15 cellular contexts compared by ENCODE assay signal in genomic region chr1:165763442-165763841, GRCh38. TPM values are rescaled to one million over a fixed set of nuclear protein-coding genes. Genes with fewer than 3 reads are reported as not detected.
DNase-seq lines count a peak whose midpoint lies in the region; ATAC-seq lines count a peak whose summit lies in the region.
"Had no signal": no experiment of that assay in that cellular context is flagged by ENCODE, and none has a peak within 500 bp of the region (broad histone marks: within the 10 kb centered on the region; RNA-seq: fewer than 3 reads in every experiment).

No MANE protein-coding gene starts in this region.

- peaks cover 52% of the 10 kb centered on the region for H3K36me3 Mint-ChIP-seq in activated T-cell treated with anti-CD3 and anti-CD28 coated beads, Interleukin-2, amount 50 U/mL, for 4 hours (ENCODE audit: insufficient read depth)

- H3K9me3 Mint-ChIP-seq in activated T-cell treated with anti-CD3 and anti-CD28 coated beads, Interleukin-2, amount 50 U/mL, for 4 hours, result no peaks in the 10 kb centered on the region
- H3K9me3 Mint-ChIP-seq: CD4-positive, alpha-beta memory T cell; IgD-negative memory B cell had no signal

- ATAC-seq in HG02610 (IDR thresholded peaks at IDR 0.05; ENCODE audit: unreplicated experiment), result peak; percentile 43
- peak; percentile 74 to 78 for ATAC-seq in activated T-cell treated with anti-CD3 and anti-CD28 coated beads, Interleukin-2, amount 50 U/mL, for 4 hours

- H3K27me3 Mint-ChIP-seq in activated T-cell treated with anti-CD3 and anti-CD28 coated beads, Interleukin-2, amount 50 U/mL, for 4 hours (ENCODE audit: low read depth), result no peaks in the 10 kb centered on the region
- H3K27me3 Mint-ChIP-seq: CD4-positive, alpha-beta memory T cell; IgD-negative memory B cell had no signal

- no peak overlapping the region for H3K4me3 Mint-ChIP-seq in activated T-cell treated with anti-CD3 and anti-CD28 coated beads, Interleukin-2, amount 50 U/mL, for 4 hours
- H3K4me3 Mint-ChIP-seq: CD4-positive, alpha-beta memory T cell had no signal

- DNase-seq in activated T-cell treated with anti-CD3 and anti-CD28 coated beads for 48 hours (ENCODE audit: low read depth) (peak; percentile 22), renal cortical epithelial cell (ENCODE audit: low read depth) (peak; percentile 6), SW480 (ENCODE audit: low spot score) (no peak), DMS 273 treated with DMSO at 0.1 percent for 48 hours (lab: John Stamatoyannopoulos, UW) (no peak)
- no peak for DNase-seq in activated T-cell treated with anti-CD3 and anti-CD28 coated beads, Interleukin-2, amount 50 U/mL, for 1 hour
- DNase-seq in activated T-cell treated with anti-CD3 and anti-CD28 coated beads, Interleukin-2, amount 50 U/mL, for 4 hours, result no peak
- DNase-seq: BE2C; CD4-positive, alpha-beta memory T cell; NCI-H1436; NCI-H2029 treated with DMSO at 0.1 percent for 48 hours; NCI-H524 treated with DMSO at 0.1 percent for 48 hours; OCI-M1; RPMI8226 had no signal

- peaks cover 61% of the 10 kb centered on the region for H3K4me1 Mint-ChIP-seq in activated T-cell treated with anti-CD3 and anti-CD28 coated beads, Interleukin-2, amount 50 U/mL, for 4 hours (ENCODE audit: low read depth)

RNA-seq across cellular contexts. Expression of gene TMCO1, which starts 5.2 kb away (rescaled TPM):
- 10 to 100 TPM; 95.3 to 98.6 (median 95.8) TPM for total RNA-seq in activated T-cell treated with anti-CD3 and anti-CD28 coated beads, Interleukin-2, amount 50 U/mL, for 4 hours
- total RNA-seq in renal cortical epithelial cell, result 104 and 117 TPM in 2 replicates

Comparison
In these comparisons a context has a peak if more than half of its experiments do, and no peak if none do; other contexts are left out.
1. DNase-seq: peak in activated T-cell treated with anti-CD3 and anti-CD28 coated beads for 48 hours (single experiment) and renal cortical epithelial cell (single experiment); none in activated T-cell treated with anti-CD3 and anti-CD28 coated beads, Interleukin-2, amount 50 U/mL, for 1 hour (single experiment), activated T-cell treated with anti-CD3 and anti-CD28 coated beads, Interleukin-2, amount 50 U/mL, for 4 hours (single experiment), SW480 (single experiment) and DMS 273 treated with DMSO at 0.1 percent for 48 hours (single experiment).